In the genomic region with DNA sequence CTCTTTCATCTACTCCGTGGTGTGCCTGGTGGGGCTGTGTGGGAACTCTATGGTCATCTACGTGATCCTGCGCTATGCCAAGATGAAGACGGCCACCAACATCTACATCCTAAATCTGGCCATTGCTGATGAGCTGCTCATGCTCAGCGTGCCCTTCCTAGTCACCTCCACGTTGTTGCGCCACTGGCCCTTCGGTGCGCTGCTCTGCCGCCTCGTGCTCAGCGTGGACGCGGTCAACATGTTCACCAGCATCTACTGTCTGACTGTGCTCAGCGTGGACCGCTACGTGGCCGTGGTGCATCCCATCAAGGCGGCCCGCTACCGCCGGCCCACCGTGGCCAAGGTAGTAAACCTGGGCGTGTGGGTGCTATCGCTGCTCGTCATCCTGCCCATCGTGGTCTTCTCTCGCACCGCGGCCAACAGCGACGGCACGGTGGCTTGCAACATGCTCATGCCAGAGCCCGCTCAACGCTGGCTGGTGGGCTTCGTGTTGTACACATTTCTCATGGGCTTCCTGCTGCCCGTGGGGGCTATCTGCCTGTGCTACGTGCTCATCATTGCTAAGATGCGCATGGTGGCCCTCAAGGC, we compare ENCODE assay signal across 10 cellular contexts. TPM values are rescaled to one million over a fixed set of nuclear protein-coding genes. Genes with fewer than 3 reads are reported as not detected.
A peak's percentile ranks its signal among the peaks of the same experiment; 100 is the strongest.
DNase-seq lines count a peak whose midpoint lies in the region; ATAC-seq, FAIRE-seq and TF ChIP-seq lines count a peak whose summit lies in the region.
"Had no signal": no experiment of that assay in that cellular context is flagged by ENCODE, and none has a peak within 500 bp of the region (broad histone marks: within the 10 kb centered on the region; RNA-seq: fewer than 3 reads in every experiment).

No MANE protein-coding gene starts in this region.

- H3K27me3 ChIP-seq in HUES6 (ENCODE audit: control insufficient read depth, insufficient read depth, low read length) (peaks cover 96% of the 10 kb centered on the region), testis (no peaks in the 10 kb centered on the region)

- peak overlapping the region; percentile 5 for H3K4me3 Mint-ChIP-seq in stimulated activated effector memory CD8-positive, alpha-beta T cell treated with anti-CD3 and anti-CD28 coated beads, Interleukin-12 subunit alpha, Interleukin-12 subunit beta, amount 100 ng/mL, for 72 hours
- H3K4me3 Mint-ChIP-seq: natural killer cell treated with Interleukin-12 subunit alpha and Interleukin-12 subunit beta and Interleukin-15 and Interleukin-18, amount 100 ng/mL, for 72 hours had no signal

- peaks cover 5% of the 10 kb centered on the region for H3K36me3 Mint-ChIP-seq in stimulated activated effector memory CD8-positive, alpha-beta T cell treated with anti-CD3 and anti-CD28 coated beads, Interleukin-12 subunit alpha, Interleukin-12 subunit beta, amount 100 ng/mL, for 72 hours
- H3K36me3 Mint-ChIP-seq: natural killer cell treated with Interleukin-12 subunit alpha and Interleukin-12 subunit beta and Interleukin-15 and Interleukin-18, amount 100 ng/mL, for 72 hours had no signal

- TF ChIP-seq POLR2A in testis (IDR thresholded peaks at IDR 0.05), result no peak

- TF ChIP-seq CTCF in cardiac fibroblast (IDR thresholded peaks at IDR 0.05; ENCODE audit: low read depth, low read length), result no peak
- no peak for TF ChIP-seq CTCF in kidney (IDR thresholded peaks at IDR 0.05; ENCODE audit: borderline replicate concordance, extremely low read depth, insufficient read depth)
- no peak for TF ChIP-seq CTCF in testis (IDR thresholded peaks at IDR 0.05)

- no peak overlapping the region for H3K27ac Mint-ChIP-seq in stimulated activated effector memory CD8-positive, alpha-beta T cell treated with anti-CD3 and anti-CD28 coated beads, Interleukin-12 subunit alpha, Interleukin-12 subunit beta, amount 100 ng/mL, for 72 hours
- H3K27ac Mint-ChIP-seq: natural killer cell treated with Interleukin-12 subunit alpha and Interleukin-12 subunit beta and Interleukin-15 and Interleukin-18, amount 100 ng/mL, for 72 hours had no signal

- H3K9me3 ChIP-seq in HUES6 (ENCODE audit: control insufficient read depth, insufficient read depth, low read depth, low read length) (peaks cover 3% of the 10 kb centered on the region; the same call in 1 of the 2 replicates), kidney (ENCODE audit: control insufficient read depth in 1 of 2, low read length in 2 of 2) (peaks cover 0 to 3% of the 10 kb centered on the region in 2 donors), testis (no peaks in the 10 kb centered on the region)

- H3K9me3 Mint-ChIP-seq in stimulated activated effector memory CD8-positive, alpha-beta T cell treated with anti-CD3 and anti-CD28 coated beads, Interleukin-12 subunit alpha, Interleukin-12 subunit beta, amount 100 ng/mL, for 72 hours, result peaks cover 7% of the 10 kb centered on the region
- H3K9me3 Mint-ChIP-seq: natural killer cell treated with Interleukin-12 subunit alpha and Interleukin-12 subunit beta and Interleukin-15 and Interleukin-18, amount 100 ng/mL, for 72 hours had no signal

- no peak for FAIRE-seq in kidney (lab: Jason Lieb, UNC)

- H3K4me1 ChIP-seq in HUES6 (ENCODE audit: control insufficient read depth, insufficient read depth, low read length), result peaks cover 34% of the 10 kb centered on the region
- H3K4me1 ChIP-seq in kidney (ENCODE audit: control insufficient read depth in 1 of 2, insufficient read depth in 1 of 2, low read depth in 1 of 2, low read length in 2 of 2), result peaks cover 6 to 20% of the 10 kb centered on the region in 2 donors
- peaks cover 3% of the 10 kb centered on the region for H3K4me1 ChIP-seq in testis

- no peak for ATAC-seq in stimulated activated effector memory CD8-positive, alpha-beta T cell treated with anti-CD3 and anti-CD28 coated beads, Interleukin-12 subunit alpha, Interleukin-12 subunit beta, amount 100 ng/mL, for 72 hours
- ATAC-seq in HG03280 (IDR thresholded peaks at IDR 0.05; ENCODE audit: unreplicated experiment), result no peak

- no peaks in the 10 kb centered on the region for H3K36me3 ChIP-seq in HUES6 (ENCODE audit: control insufficient read depth, insufficient read depth, low read length)
- H3K36me3 ChIP-seq in kidney (ENCODE audit: control insufficient read depth in 1 of 2, insufficient read depth in 2 of 2, low read length in 2 of 2), result no peaks in the 10 kb centered on the region
- H3K36me3 ChIP-seq in testis (ENCODE audit: low read depth, missing control alignments), result no peaks in the 10 kb centered on the region

- peak in 1 of 2 donors; percentile 5 for DNase-seq in cardiac fibroblast (ENCODE audit: low read depth in 2 of 2)
- DNase-seq in kidney, result no peak
- DNase-seq in stimulated activated effector memory CD8-positive, alpha-beta T cell treated with anti-CD3 and anti-CD28 coated beads, Interleukin-12 subunit alpha, Interleukin-12 subunit beta, amount 100 ng/mL, for 72 hours (ENCODE audit: low spot score in 2 of 2), result no peak
- DNase-seq in testis, result no peak
- DNase-seq in NCI-H82 treated with DMSO at 0.1 percent for 48 hours (lab: John Stamatoyannopoulos, UW; ENCODE audit: unreplicated experiment), result no peak
- DNase-seq in CD1c-positive myeloid dendritic cell (ENCODE audit: extremely low spot score), result no peak

- H3K9ac ChIP-seq in HUES6 (ENCODE audit: low read length), result no peak overlapping the region
- no peak overlapping the region for H3K9ac ChIP-seq in kidney (ENCODE audit: low read length in 2 of 2)

- H3K4me3 ChIP-seq in HUES6 (ENCODE audit: low read depth, low read length) (peak overlapping the region; percentile 51), cardiac fibroblast (replicated peaks in 1 of 2; ENCODE audit: low read depth in 2 of 2, low read length in 2 of 2) (peak overlapping the region; percentile 41 to 46), kidney (ENCODE audit: low read length in 2 of 2) (peak overlapping the region; percentile 49 to 61), testis (peak overlapping the region in 1 of 2 donors; percentile 34)

- WGBS in testis, 2 donors, result 3% methylated on average over 5 to 39 of the region's 39 CpGs

- intact Hi-C loops in kidney (cut with DNase I), result no loop called here
- intact Hi-C loops in testis (cut with DNase I; ENCODE audit: low total_unique reads), result no loop called here

- H3K27ac ChIP-seq in HUES6 (ENCODE audit: low read depth, low read length) (no peak overlapping the region), kidney (ENCODE audit: low read depth in 2 of 2, low read length in 2 of 2) (no peak overlapping the region), testis (no peak overlapping the region)

- peaks cover 15% of the 10 kb centered on the region for H3K4me1 Mint-ChIP-seq in stimulated activated effector memory CD8-positive, alpha-beta T cell treated with anti-CD3 and anti-CD28 coated beads, Interleukin-12 subunit alpha, Interleukin-12 subunit beta, amount 100 ng/mL, for 72 hours

RNA-seq across cellular contexts. Expression of a gene that starts 2.0 kb away (rescaled TPM):
- 4.0 TPM for total RNA-seq in kidney
- 1.3 TPM for polyA plus RNA-seq in kidney (ENCODE audit: insufficient read depth, low read depth, low replicate concordance)
- total RNA-seq in testis, result under 1 TPM; 0.19 to 0.31 TPM
- 0.45 TPM for polyA plus RNA-seq in testis (ENCODE audit: insufficient read depth, low read depth, low replicate concordance)
- total RNA-seq: natural killer cell treated with Interleukin-12 subunit alpha and Interleukin-12 subunit beta and Interleukin-15 and Interleukin-18, amount 100 ng/mL, for 72 hours; T-helper 1 cell treated with Interleukin-12 subunit alpha and Interleukin-12 subunit beta and Interleukin-4 antibody, amounts not matched to agents 30 ng/mL and 1 ng/mL, for 36 hours had no signal

RNA-seq across cellular contexts. Expression of a gene that starts 46.2 kb away (rescaled TPM):
- total RNA-seq in kidney (37.6 TPM), testis (1 to 10 TPM; 7.9 to 9.7 TPM)
- polyA plus RNA-seq in kidney (ENCODE audit: insufficient read depth, low read depth, low replicate concordance) (22.4 TPM), testis (ENCODE audit: insufficient read depth, low read depth, low replicate concordance) (11.4 TPM)
- total RNA-seq: natural killer cell treated with Interleukin-12 subunit alpha and Interleukin-12 subunit beta and Interleukin-15 and Interleukin-18, amount 100 ng/mL, for 72 hours; T-helper 1 cell treated with Interleukin-12 subunit alpha and Interleukin-12 subunit beta and Interleukin-4 antibody, amounts not matched to agents 30 ng/mL and 1 ng/mL, for 36 hours had no signal
